Comparison of ENCODE assay signal across 8 cellular contexts in genomic region chr22:23183107-23183698, GRCh38. TPM values are rescaled to one million over a fixed set of nuclear protein-coding genes. Genes with fewer than 3 reads are reported as not detected.
DNase-seq lines count a peak whose midpoint lies in the region; ATAC-seq and TF ChIP-seq lines count a peak whose summit lies in the region.

No MANE protein-coding gene starts in this region.

- no peaks in the 10 kb centered on the region for H3K27me3 Mint-ChIP-seq in activated CD8-positive, alpha-beta T cell treated with anti-CD3 and anti-CD28 coated beads for 36 hours

- H3K4me1 ChIP-seq in KMS-11 (ENCODE audit: low read depth, poor library complexity, severe bottlenecking): peaks cover 57% of the 10 kb centered on the region
- H3K4me1 ChIP-seq in neutrophil (ENCODE audit: control insufficient read depth in 1 of 2, insufficient read depth in 1 of 2, low read depth in 1 of 2, low read length in 1 of 2): peaks cover 67 to 74% of the 10 kb centered on the region in 2 experiments

- POLR2A ChIA-PET in activated CD8-positive, alpha-beta T cell treated with anti-CD3 and anti-CD28 coated beads for 36 hours (lab: Charles Lee): interaction anchor here (1.2 to 2.6 kb wide), 3 partner anchors 33 to 60 kb away, joined by 3 to 10 read pairs (median 8); no protein-coding TSS in a partner anchor

- H2AFZ ChIP-seq in KMS-11 (ENCODE audit: low read depth): no peak overlapping the region

- H3K4me3 ChIP-seq in KMS-11 (IDR thresholded peaks at IDR 0.05; ENCODE audit: insufficient read depth, low read depth, low read length) (no peak overlapping the region), neutrophil (ENCODE audit: low read depth in 1 of 2, low read length in 1 of 2) (peak overlapping the region; percentile 76 to 85)

- CTCF ChIA-PET in activated CD8-positive, alpha-beta T cell treated with anti-CD3 and anti-CD28 coated beads for 36 hours (lab: Charles Lee): interaction anchor here (0.9 to 15.8 kb wide), 6 partner anchors 8 to 108 kb away, joined by 3 to 237 read pairs (median 3); no protein-coding TSS in a partner anchor

- H3K9me3 Mint-ChIP-seq in activated CD8-positive, alpha-beta T cell treated with anti-CD3 and anti-CD28 coated beads for 36 hours: no peaks in the 10 kb centered on the region

- H3K9ac ChIP-seq in KMS-11: peak overlapping the region; percentile 39; the same call in 1 of the 2 replicates

- no peaks in the 10 kb centered on the region for H3K27me3 ChIP-seq in KMS-11 (ENCODE audit: insufficient read depth, low read depth)
- H3K27me3 ChIP-seq in neutrophil: no peaks in the 10 kb centered on the region

- peaks cover 8% of the 10 kb centered on the region for H4K20me1 ChIP-seq in KMS-11 (ENCODE audit: insufficient read depth)

- H3K4me3 Mint-ChIP-seq in activated CD8-positive, alpha-beta T cell treated with anti-CD3 and anti-CD28 coated beads for 36 hours: peak overlapping the region; percentile 87

- H3K36me3 Mint-ChIP-seq in activated CD8-positive, alpha-beta T cell treated with anti-CD3 and anti-CD28 coated beads for 36 hours (ENCODE audit: low read depth): peaks cover 25% of the 10 kb centered on the region

- H3K4me1 Mint-ChIP-seq in activated CD8-positive, alpha-beta T cell treated with anti-CD3 and anti-CD28 coated beads for 36 hours (ENCODE audit: low read depth): peaks cover 63% of the 10 kb centered on the region

- DNase-seq in D341Med (ENCODE audit: low spot score) (peak; percentile 71), globus pallidus (ENCODE audit: low spot score) (peak; percentile 81), GM19238 (ENCODE audit: insufficient read length, low spot score) (no peak), omental fat pad (ENCODE audit: low spot score) (no peak)
- no peak for DNase-seq in activated CD8-positive, alpha-beta T cell treated with anti-CD3 and anti-CD28 coated beads for 36 hours

- H3K27ac ChIP-seq in KMS-11 (peak overlapping the region; percentile 63), neutrophil (no peak overlapping the region)

- H3K9me3 ChIP-seq in neutrophil: no peaks in the 10 kb centered on the region

- peaks cover 71% of the 10 kb centered on the region for H3K79me2 ChIP-seq in KMS-11 (ENCODE audit: insufficient read depth, low read depth)

- TF ChIP-seq CTCF in KMS-11 (conservative IDR thresholded peaks at IDR 0.05; ENCODE audit: low read depth, low read length): no peak
- TF ChIP-seq CTCF in activated CD8-positive, alpha-beta T cell treated with anti-CD3 and anti-CD28 coated beads for 36 hours (IDR thresholded peaks at IDR 0.05): no peak
- no peak for TF ChIP-seq CTCF in neutrophil (IDR thresholded peaks at IDR 0.05)
- TF ChIP-seq CTCF in omental fat pad (IDR thresholded peaks at IDR 0.05): no peak

- peak overlapping the region; percentile 76 for H3K27ac Mint-ChIP-seq in activated CD8-positive, alpha-beta T cell treated with anti-CD3 and anti-CD28 coated beads for 36 hours

- H3K36me3 ChIP-seq in KMS-11 (ENCODE audit: insufficient read depth): no peaks in the 10 kb centered on the region
- no peaks in the 10 kb centered on the region for H3K36me3 ChIP-seq in neutrophil

- peak overlapping the region; percentile 92 for H3K4me2 ChIP-seq in KMS-11

- ATAC-seq in activated CD8-positive, alpha-beta T cell treated with anti-CD3 and anti-CD28 coated beads for 36 hours: no peak
- ATAC-seq in GM18873 (IDR thresholded peaks at IDR 0.05; ENCODE audit: low FRiP score, unreplicated experiment) (no peak), omental fat pad (ENCODE audit: low FRiP score) (no peak)

- intact Hi-C loops in activated CD8-positive, alpha-beta T cell treated with anti-CD3 and anti-CD28 coated beads for 36 hours (cut with micrococcal nuclease): loop anchor here (2.0 to 5.0 kb wide), 2 partner anchors 34 to 54 kb away; no protein-coding TSS in a partner anchor

RNA-seq across cellular contexts. Expression of gene BCR, which starts 2.9 kb away (rescaled TPM):
- total RNA-seq in activated CD8-positive, alpha-beta T cell treated with anti-CD3 and anti-CD28 coated beads for 36 hours: 10 to 100 TPM; 30.4 to 32.0 TPM
- 100 to 1,000 TPM in 1 of 4 donors, 10 to 100 TPM in 3; 34.8 to 128 (median 51.4) TPM for total RNA-seq in omental fat pad

RNA-seq across cellular contexts. Expression of gene RAB36, which starts 37.9 kb away (rescaled TPM):
- total RNA-seq in activated CD8-positive, alpha-beta T cell treated with anti-CD3 and anti-CD28 coated beads for 36 hours: under 1 TPM; 0.20 to 0.22 TPM
- total RNA-seq in omental fat pad: 1 to 10 TPM; 1.6 to 5.7 (median 2.9) TPM

RNA-seq across cellular contexts. Expression of gene RSPH14, which starts 41.4 kb away (rescaled TPM):
- total RNA-seq in activated CD8-positive, alpha-beta T cell treated with anti-CD3 and anti-CD28 coated beads for 36 hours: not detected
- total RNA-seq in omental fat pad: 1 to 10 TPM in 1 of 4 donors, not detected in 3; 1.3 TPM

Comparison
In these comparisons a context has a peak if more than half of its experiments do, and no peak if none do; other contexts are left out.
1. DNase-seq: peak in D341Med (single experiment) and globus pallidus (single experiment); none in activated CD8-positive, alpha-beta T cell treated with anti-CD3 and anti-CD28 coated beads for 36 hours (single experiment), GM19238 (single experiment) and omental fat pad (single experiment).